8 cellular contexts compared by ENCODE assay signal in the genomic region with DNA sequence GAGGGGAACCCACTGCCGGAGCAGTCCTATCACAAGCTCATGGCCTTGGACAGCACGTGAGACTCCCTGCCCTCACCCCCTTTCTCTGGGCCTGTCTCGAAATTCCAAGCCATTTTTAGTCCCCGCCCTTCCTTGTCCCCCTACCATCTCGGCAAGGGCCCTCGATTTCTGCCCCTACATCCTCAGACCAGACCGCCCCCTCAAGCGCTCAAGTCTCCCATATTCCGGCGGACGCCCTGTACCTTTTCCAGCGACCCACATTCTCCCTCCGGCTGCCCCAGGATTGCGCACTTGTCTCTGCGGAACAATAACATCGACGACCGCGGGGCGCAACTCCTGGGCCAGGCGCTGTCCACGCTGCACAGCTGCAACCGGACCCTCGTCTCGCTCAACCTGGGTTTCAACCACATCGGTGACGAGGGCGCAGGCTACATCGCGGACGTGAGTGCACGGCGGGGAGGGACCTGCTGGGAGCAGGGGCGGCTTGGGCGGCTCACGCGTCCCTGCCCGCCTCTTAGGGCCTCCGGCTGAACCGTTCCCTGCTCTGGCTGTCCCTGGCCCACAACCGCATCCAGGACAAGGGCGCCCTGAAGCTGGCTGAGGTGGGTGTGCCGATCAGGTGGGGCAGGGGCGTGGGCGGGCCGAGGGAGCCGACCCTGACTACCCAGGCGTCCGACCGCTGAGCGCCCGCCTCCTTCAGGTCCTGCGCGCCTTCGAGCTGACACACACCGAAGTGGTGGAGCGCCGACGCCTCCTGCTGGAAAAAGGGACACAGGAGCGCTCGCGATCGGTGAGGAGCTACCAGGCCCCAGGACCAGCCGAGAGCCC. TPM values are rescaled to one million over a fixed set of nuclear protein-coding genes. Genes with fewer than 3 reads are reported as not detected.
DNase-seq lines count a peak whose midpoint lies in the region; ATAC-seq and TF ChIP-seq lines count a peak whose summit lies in the region.

No MANE protein-coding gene starts in this region.

- peaks cover 0 to 33% (median 10%) of the 10 kb centered on the region in 4 donors for H3K4me1 Mint-ChIP-seq in CD4-positive, CD25-positive, alpha-beta regulatory T cell
- H3K4me1 Mint-ChIP-seq in neural crest cell: peaks cover 23% of the 10 kb centered on the region

- TF ChIP-seq CTCF in esophagus squamous epithelium (IDR thresholded peaks at IDR 0.05) (peak in 5 of 6 experiments; percentile 52 to 77 (median 56)), neural crest cell (conservative IDR thresholded peaks at IDR 0.05) (peak; percentile 74)

- H3K27ac Mint-ChIP-seq in CD4-positive, CD25-positive, alpha-beta regulatory T cell: no peak overlapping the region
- H3K27ac Mint-ChIP-seq in neural crest cell (ENCODE audit: unreplicated experiment): no peak overlapping the region

- H3K36me3 ChIP-seq in CD4-positive, CD25-positive, alpha-beta regulatory T cell (ENCODE audit: control insufficient read depth, insufficient read depth, low read length): no peaks in the 10 kb centered on the region
- H3K36me3 ChIP-seq in NT2/D1 (ENCODE audit: insufficient read depth, insufficient read length, low read length) (no peaks in the 10 kb centered on the region), esophagus squamous epithelium (no peaks in the 10 kb centered on the region)

- H3K27ac ChIP-seq in CD4-positive, CD25-positive, alpha-beta regulatory T cell (ENCODE audit: insufficient read depth, low read length, poor library complexity, severe bottlenecking): no peak overlapping the region
- no peak overlapping the region for H3K27ac ChIP-seq in esophagus squamous epithelium

- intact Hi-C loops in esophagus squamous epithelium (cut with DNase I): no loop called here

- H3K9ac ChIP-seq in NT2/D1 (ENCODE audit: insufficient read length, low read depth): peak overlapping the region; percentile 65

- WGBS in esophagus squamous epithelium, 2 donors: 16 to 27% methylated on average over 8 to 19 of the region's 64 CpGs

- peaks cover 86% of the 10 kb centered on the region for H3K27me3 Mint-ChIP-seq in CD4-positive, CD25-positive, alpha-beta regulatory T cell
- H3K27me3 Mint-ChIP-seq in neural crest cell (ENCODE audit: low read depth): peaks cover 94% of the 10 kb centered on the region

- ATAC-seq in CD4-positive, CD25-positive, alpha-beta regulatory T cell (ENCODE audit: low read depth in 2 of 2): peak; percentile 52 to 67
- ATAC-seq in GM19035 (IDR thresholded peaks at IDR 0.05; ENCODE audit: unreplicated experiment): no peak

- no peaks in the 10 kb centered on the region for H3K36me3 Mint-ChIP-seq in CD4-positive, CD25-positive, alpha-beta regulatory T cell
- H3K36me3 Mint-ChIP-seq in neural crest cell (ENCODE audit: low read depth): peaks cover 2% of the 10 kb centered on the region

- H3K27me3 ChIP-seq in CD4-positive, CD25-positive, alpha-beta regulatory T cell (ENCODE audit: control insufficient read depth, insufficient read depth, low read length): peaks cover 23% of the 10 kb centered on the region
- H3K27me3 ChIP-seq in NT2/D1 (ENCODE audit: insufficient read depth, insufficient read length): peaks cover 75% of the 10 kb centered on the region
- peaks cover 12 to 84% (median 28%) of the 10 kb centered on the region in 4 donors for H3K27me3 ChIP-seq in esophagus squamous epithelium

- TF ChIP-seq POLR2A in esophagus squamous epithelium (IDR thresholded peaks at IDR 0.05): no peak

- H3K9me3 ChIP-seq in CD4-positive, CD25-positive, alpha-beta regulatory T cell (ENCODE audit: control insufficient read depth in 2 of 2, low read length in 2 of 2): no peaks in the 10 kb centered on the region
- H3K9me3 ChIP-seq in NT2/D1 (ENCODE audit: insufficient read depth, low read length): no peaks in the 10 kb centered on the region
- H3K9me3 ChIP-seq in esophagus squamous epithelium: no peaks in the 10 kb centered on the region

- peaks cover 0 to 4% (median 0%) of the 10 kb centered on the region in 7 donors for H3K9me3 Mint-ChIP-seq in CD4-positive, CD25-positive, alpha-beta regulatory T cell
- H3K9me3 Mint-ChIP-seq in neural crest cell: no peaks in the 10 kb centered on the region

- H3K4me3 ChIP-seq in CD4-positive, CD25-positive, alpha-beta regulatory T cell (ENCODE audit: low read depth, low read length): no peak overlapping the region
- H3K4me3 ChIP-seq in NT2/D1 (ENCODE audit: insufficient read length, low read depth): peak overlapping the region; percentile 53
- peak overlapping the region; percentile 15 to 58 (median 38) for H3K4me3 ChIP-seq in esophagus squamous epithelium

- peak; percentile 38 to 75 (median 53) for DNase-seq in CD4-positive, CD25-positive, alpha-beta regulatory T cell
- peak; percentile 76 for DNase-seq in HPDE6-E6E7 (ENCODE audit: extremely low spot score)
- peak; percentile 84 for DNase-seq in NT2/D1 (ENCODE audit: low read depth, low spot score)
- peak; percentile 57 for DNase-seq in activated T-cell treated with anti-CD3 and anti-CD28 coated beads for 24 hours (ENCODE audit: low read depth)
- no peak for DNase-seq in esophagus squamous epithelium (lab: John Stamatoyannopoulos, UW)
- DNase-seq in neural crest cell (ENCODE audit: low read depth, low spot score): peak; percentile 80
- peak; percentile 40 for DNase-seq in stromal cell of bone marrow (ENCODE audit: low read depth)

- peak overlapping the region in 1 of 4 donors; percentile 15 for H3K4me3 Mint-ChIP-seq in CD4-positive, CD25-positive, alpha-beta regulatory T cell
- H3K4me3 Mint-ChIP-seq in neural crest cell: peak overlapping the region; percentile 75

- peaks cover 20% of the 10 kb centered on the region for H3K4me1 ChIP-seq in CD4-positive, CD25-positive, alpha-beta regulatory T cell (ENCODE audit: control insufficient read depth, insufficient read depth, low read length, poor library complexity, severe bottlenecking)
- peaks cover 17% of the 10 kb centered on the region for H3K4me1 ChIP-seq in NT2/D1 (ENCODE audit: insufficient read depth, insufficient read length)
- H3K4me1 ChIP-seq in esophagus squamous epithelium: peaks cover 15 to 34% (median 19%) of the 10 kb centered on the region in 3 donors

RNA-seq across cellular contexts. Expression of gene LRRC71, which starts 7.0 kb away (rescaled TPM):
- total RNA-seq in CD4-positive, CD25-positive, alpha-beta regulatory T cell: not detected
- not detected for polyA plus RNA-seq in CD4-positive, CD25-positive, alpha-beta regulatory T cell
- total RNA-seq in esophagus squamous epithelium (not detected), neural crest cell (not detected in 2 replicates)

RNA-seq across cellular contexts. Expression of gene PEAR1, which starts 33.9 kb away (rescaled TPM):
- 1.3 TPM for total RNA-seq in CD4-positive, CD25-positive, alpha-beta regulatory T cell
- not detected for polyA plus RNA-seq in CD4-positive, CD25-positive, alpha-beta regulatory T cell
- 1 to 10 TPM; 1.1 to 4.6 (median 2.7) TPM for total RNA-seq in esophagus squamous epithelium
- total RNA-seq in neural crest cell: 6.8 and 6.9 TPM in 2 replicates
